In genomic region chr4:138611017-138611416, GRCh38 we compare ENCODE assay signal across 20 cellular contexts.
DNase-seq lines count a peak whose midpoint lies in the region; ATAC-seq and TF ChIP-seq lines count a peak whose summit lies in the region.
"Had no signal": no experiment of that assay in that cellular context is flagged by ENCODE, and none has a peak within 500 bp of the region (broad histone marks: within the 10 kb centered on the region; RNA-seq: fewer than 3 reads in every experiment).

No MANE protein-coding gene starts in this region.

- H3K4me3 ChIP-seq in suprapubic skin = no peak overlapping the region
- H3K4me3 ChIP-seq: BLaER1, GM12878 had no signal

- no peaks in the 10 kb centered on the region for H3K4me1 ChIP-seq in suprapubic skin

- TF ChIP-seq EP300 in suprapubic skin (IDR thresholded peaks at IDR 0.05) = no peak

- DNase-seq in NCI-H748 (lab: John Stamatoyannopoulos, UW; ENCODE audit: unreplicated experiment) = peak; percentile 35
- no peak for DNase-seq in NCI-H748 treated with DMSO at 0.1 percent for 48 hours (lab: John Stamatoyannopoulos, UW)
- DNase-seq in SK-N-DZ (ENCODE audit: low spot score) = peak; percentile 32
- no peak for DNase-seq in T-helper 9 cell
- no peak for DNase-seq in suprapubic skin (ENCODE audit: low spot score in 2 of 2)
- DNase-seq: 8988T; ACHN; CD4-positive, alpha-beta memory T cell; CD4-positive, CD25-positive, alpha-beta regulatory T cell; CD8-positive, alpha-beta memory T cell; DMS 273 treated with DMSO at 0.1 percent for 48 hours; DMS79; DND-41; EL; GDM1 had no signal

- TF ChIP-seq CTCF in suprapubic skin (IDR thresholded peaks at IDR 0.05) = no peak

- no peak for TF ChIP-seq POLR2A in suprapubic skin (IDR thresholded peaks at IDR 0.05)

- H3K9me3 ChIP-seq in suprapubic skin = no peaks in the 10 kb centered on the region
- H3K9me3 ChIP-seq: BE2C had no signal

- H3K27ac ChIP-seq in suprapubic skin = no peak overlapping the region
- H3K27ac ChIP-seq: BLaER1 had no signal

- H3K27me3 ChIP-seq in suprapubic skin = no peaks in the 10 kb centered on the region
- H3K27me3 ChIP-seq: BE2C, BLaER1 had no signal

- WGBS in suprapubic skin = 81% methylated on average over 1 of the region's 1 CpG

- ATAC-seq in SK-N-SH treated with all-trans-retinoic acid at 6 μM for 48 hours = no peak; the same call in 2 of the 3 replicates
- no peak for ATAC-seq in HG03045 (IDR thresholded peaks at IDR 0.05; ENCODE audit: unreplicated experiment)
- ATAC-seq: GM12878 had no signal

- no peaks in the 10 kb centered on the region for H3K36me3 ChIP-seq in suprapubic skin
- H3K36me3 ChIP-seq: BE2C, BLaER1 had no signal

TF ChIP-seq in SK-N-SH treated with all-trans-retinoic acid at 6 μM for 48 hours, 23 proteins besides CTCF, POLR2A, EP300 and RAD21:
- TF ChIP-seq TOX (CRISPR knock-in tag; IDR thresholded peaks at IDR 0.05; ENCODE audit: borderline replicate concordance) (no peak), ISL1 (CRISPR knock-in tag; IDR thresholded peaks at IDR 0.05) (peak; percentile 77)

Comparison
In these comparisons a context has a peak if more than half of its experiments do, and no peak if none do; other contexts are left out.
1. DNase-seq: peak in NCI-H748 (single experiment) and SK-N-DZ (single experiment); none in NCI-H748 treated with DMSO at 0.1 percent for 48 hours (single experiment), T-helper 9 cell (single experiment) and suprapubic skin (0 of 2).